Comparison of ENCODE assay signal across 1 cellular context in the genomic region with DNA sequence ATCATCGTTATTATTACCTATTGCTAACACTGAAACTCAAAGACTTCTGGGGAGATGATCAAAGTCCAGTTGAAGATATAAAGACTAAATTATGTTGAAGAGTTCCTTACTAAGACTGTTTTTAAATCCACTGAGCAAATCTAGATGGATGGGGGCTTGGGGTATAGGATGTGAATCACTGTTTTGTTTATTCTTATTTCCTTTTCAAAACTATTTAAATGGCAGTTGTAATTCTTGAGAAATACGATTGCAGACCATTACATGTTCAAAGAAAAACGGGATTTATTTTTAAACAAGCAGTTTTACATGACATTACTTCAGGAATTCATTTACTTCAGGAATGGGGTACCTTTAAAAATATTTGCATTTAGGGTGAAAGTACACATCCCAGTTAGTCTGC.
TF ChIP-seq lines count a peak whose summit lies in the region.

No MANE protein-coding gene starts in this region.

TF ChIP-seq in H1, 55 proteins besides CTCF, POLR2A, EP300 and RAD21 (continued from another document):
- TF ChIP-seq TAF7 (optimal IDR thresholded peaks at IDR 0.05; ENCODE audit: borderline replicate concordance, low read depth, low read length) = no peak
- TF ChIP-seq GTF2F1 (IDR thresholded peaks at IDR 0.05; ENCODE audit: borderline replicate concordance, low read depth, low read length) = no peak
- TF ChIP-seq SP4 (IDR thresholded peaks at IDR 0.05; ENCODE audit: low read length) = no peak
- no peak for TF ChIP-seq MAFK (IDR thresholded peaks at IDR 0.05; ENCODE audit: low read depth, low read length)
- no peak for TF ChIP-seq PHF8 (conservative IDR thresholded peaks at IDR 0.05; ENCODE audit: low read depth, low read length)
- TF ChIP-seq EZH2 (IDR thresholded peaks at IDR 0.05; ENCODE audit: low read depth, low read length, severe bottlenecking) = no peak
- TF ChIP-seq POU5F1 (IDR thresholded peaks at IDR 0.05; ENCODE audit: low read depth, low read length) = no peak
- TF ChIP-seq CHD2 (IDR thresholded peaks at IDR 0.05; ENCODE audit: low read length) = no peak
- TF ChIP-seq, protein P1, sequence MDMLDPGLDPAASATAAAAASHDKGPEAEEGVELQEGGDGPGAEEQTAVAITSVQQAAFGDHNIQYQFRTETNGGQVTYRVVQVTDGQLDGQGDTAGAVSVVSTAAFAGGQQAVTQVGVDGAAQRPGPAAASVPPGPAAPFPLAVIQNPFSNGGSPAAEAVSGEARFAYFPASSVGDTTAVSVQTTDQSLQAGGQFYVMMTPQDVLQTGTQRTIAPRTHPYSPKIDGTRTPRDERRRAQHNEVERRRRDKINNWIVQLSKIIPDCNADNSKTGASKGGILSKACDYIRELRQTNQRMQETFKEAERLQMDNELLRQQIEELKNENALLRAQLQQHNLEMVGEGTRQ (IDR thresholded peaks at IDR 0.05; ENCODE audit: low read length) = no peak
- TF ChIP-seq GABPA (IDR thresholded peaks at IDR 0.05; ENCODE audit: borderline replicate concordance, insufficient read depth, low read length) = no peak
TF ChIP-seq in H1: peak in this region for 0.
